9 cellular contexts compared by ENCODE assay signal in the genomic region with DNA sequence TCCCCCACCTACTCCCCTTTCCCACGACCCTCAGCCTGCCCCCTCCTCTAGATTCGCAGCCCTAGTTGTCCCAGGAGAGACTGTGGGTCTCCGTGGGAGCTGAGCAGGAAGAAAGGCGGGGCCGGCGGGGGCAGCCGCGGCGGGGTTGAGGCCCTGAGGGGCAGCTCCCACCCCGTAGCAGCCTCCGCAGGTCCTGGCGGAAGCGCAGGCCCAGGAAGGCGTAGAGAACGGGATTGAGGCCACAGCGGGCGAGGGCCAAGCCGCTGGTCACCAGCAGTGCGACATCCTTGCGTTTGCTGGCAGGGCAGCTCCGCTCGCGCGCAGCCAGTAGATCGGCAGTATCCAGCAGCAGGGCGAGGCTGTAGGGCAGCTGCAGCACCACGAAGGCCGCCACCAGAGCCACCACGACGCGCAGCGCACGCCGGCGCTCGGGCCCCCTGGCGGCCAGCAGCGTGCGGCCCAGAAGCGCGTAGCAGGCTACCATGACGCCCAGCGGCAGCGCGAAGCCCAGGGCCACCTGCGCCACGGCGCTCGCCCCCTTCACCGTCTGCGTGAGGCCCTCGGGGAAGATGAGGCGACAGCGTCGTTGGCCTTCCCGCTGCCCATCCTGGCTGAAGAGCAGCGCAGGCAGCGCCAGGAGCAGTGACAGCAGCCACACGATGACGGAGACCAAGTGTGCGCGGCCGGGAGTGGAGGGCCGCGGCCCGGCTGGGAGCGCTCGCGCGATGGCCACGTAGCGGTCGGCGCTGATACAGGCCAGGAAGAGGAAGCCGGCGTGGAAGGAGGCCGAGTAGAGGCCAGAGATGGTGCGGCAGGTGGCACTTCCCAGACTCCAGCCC. TPM values are rescaled to one million over a fixed set of nuclear protein-coding genes. Genes with fewer than 3 reads are reported as not detected.
A peak's percentile ranks its signal among the peaks of the same experiment; 100 is the strongest.
DNase-seq lines count a peak whose midpoint lies in the region; ATAC-seq, FAIRE-seq and TF ChIP-seq lines count a peak whose summit lies in the region.
"Had no signal": no experiment of that assay in that cellular context is flagged by ENCODE, and none has a peak within 500 bp of the region (broad histone marks: within the 10 kb centered on the region; RNA-seq: fewer than 3 reads in every experiment).

No MANE protein-coding gene starts in this region.

- H3K27ac Mint-ChIP-seq in nephron progenitor cell, result peak overlapping the region; percentile 96

- TF ChIP-seq CTCF in fibroblast of villous mesenchyme (IDR thresholded peaks at IDR 0.05; ENCODE audit: insufficient read depth, low read depth, low read length) (peak; percentile 76), nephron progenitor cell (IDR thresholded peaks at IDR 0.05) (peak; percentile 86), thoracic aorta (IDR thresholded peaks at IDR 0.05) (peak; percentile 90)

- ATAC-seq in thoracic aorta (ENCODE audit: insufficient number of reproducible peaks, low FRiP score, low read depth) (no peak), GM19467 (IDR thresholded peaks at IDR 0.05; ENCODE audit: unreplicated experiment) (no peak)

- peaks cover 11% of the 10 kb centered on the region for H3K27me3 Mint-ChIP-seq in nephron progenitor cell (ENCODE audit: low read depth, poor library complexity)

- H3K27me3 ChIP-seq in thoracic aorta (replicated peaks; ENCODE audit: insufficient read depth), result no peaks in the 10 kb centered on the region

- H3K9me3 Mint-ChIP-seq in nephron progenitor cell, result no peaks in the 10 kb centered on the region

- peaks cover 45 to 52% of the 10 kb centered on the region in 2 donors for H3K4me1 ChIP-seq in thoracic aorta (ENCODE audit: control insufficient read depth in 1 of 2, low read depth in 2 of 2)

- H3K36me3 Mint-ChIP-seq in nephron progenitor cell (ENCODE audit: low read depth), result peaks cover 6% of the 10 kb centered on the region

- H3K4me3 ChIP-seq in fibroblast of villous mesenchyme (ENCODE audit: low read depth, low read length) (peak overlapping the region; percentile 42), thoracic aorta (peak overlapping the region; percentile 93)

- peak; percentile 96 for FAIRE-seq in HTR-8/SVneo (lab: Jason Lieb, UNC)
- FAIRE-seq: colon had no signal

- H3K4me3 Mint-ChIP-seq in nephron progenitor cell, result peak overlapping the region; percentile 70

- no peaks in the 10 kb centered on the region for H3K9me3 ChIP-seq in thoracic aorta

- no peaks in the 10 kb centered on the region for H3K36me3 ChIP-seq in thoracic aorta

- H3K4me1 Mint-ChIP-seq in nephron progenitor cell, result peaks cover 73% of the 10 kb centered on the region

- peak; percentile 43 for DNase-seq in DMS79 (lab: John Stamatoyannopoulos, UW)
- peak; percentile 63 for DNase-seq in HTR-8/SVneo (ENCODE audit: insufficient read length, low spot score)
- DNase-seq in OCI-M1 (lab: John Stamatoyannopoulos, UW), result peak; percentile 80
- peak; percentile 68 for DNase-seq in activated gamma-delta T cell treated with Interleukin-2 at 50 U/mL for 16 hours
- DNase-seq in fibroblast of villous mesenchyme (ENCODE audit: low read depth), result peak; percentile 82
- DNase-seq in nephron progenitor cell, result peak; percentile 83
- no peak for DNase-seq in thoracic aorta (ENCODE audit: low spot score)

- H3K27ac ChIP-seq in thoracic aorta, result peak overlapping the region; percentile 96 to 98

RNA-seq across cellular contexts. Expression of a gene that starts 1.9 kb away (rescaled TPM):
- total RNA-seq in fibroblast of villous mesenchyme (4.5 and 6.5 TPM in 2 replicates), thoracic aorta (1 to 10 TPM; 3.2 to 3.4 TPM)

RNA-seq across cellular contexts. Expression of a gene that starts 2.6 kb away (rescaled TPM):
- total RNA-seq in fibroblast of villous mesenchyme (45.4 and 60.5 TPM in 2 replicates), thoracic aorta (10 to 100 TPM in 1 of 2 donors, 1 to 10 TPM in 1; 9.1 to 19.6 TPM)

RNA-seq across cellular contexts. Expression of a gene that starts 2.9 kb away (rescaled TPM):
- total RNA-seq in fibroblast of villous mesenchyme (13.8 and 15.1 TPM in 2 replicates), thoracic aorta (10 to 100 TPM; 54.8 to 59.2 TPM)

RNA-seq across cellular contexts. Expression of a gene that starts 20.6 kb away (rescaled TPM):
- total RNA-seq in fibroblast of villous mesenchyme, result 11.7 and 13.2 TPM in 2 replicates
- 10 to 100 TPM; 47.2 to 49.0 TPM for total RNA-seq in thoracic aorta
